ENCODE assay signal across 8 cellular contexts in the genomic region with DNA sequence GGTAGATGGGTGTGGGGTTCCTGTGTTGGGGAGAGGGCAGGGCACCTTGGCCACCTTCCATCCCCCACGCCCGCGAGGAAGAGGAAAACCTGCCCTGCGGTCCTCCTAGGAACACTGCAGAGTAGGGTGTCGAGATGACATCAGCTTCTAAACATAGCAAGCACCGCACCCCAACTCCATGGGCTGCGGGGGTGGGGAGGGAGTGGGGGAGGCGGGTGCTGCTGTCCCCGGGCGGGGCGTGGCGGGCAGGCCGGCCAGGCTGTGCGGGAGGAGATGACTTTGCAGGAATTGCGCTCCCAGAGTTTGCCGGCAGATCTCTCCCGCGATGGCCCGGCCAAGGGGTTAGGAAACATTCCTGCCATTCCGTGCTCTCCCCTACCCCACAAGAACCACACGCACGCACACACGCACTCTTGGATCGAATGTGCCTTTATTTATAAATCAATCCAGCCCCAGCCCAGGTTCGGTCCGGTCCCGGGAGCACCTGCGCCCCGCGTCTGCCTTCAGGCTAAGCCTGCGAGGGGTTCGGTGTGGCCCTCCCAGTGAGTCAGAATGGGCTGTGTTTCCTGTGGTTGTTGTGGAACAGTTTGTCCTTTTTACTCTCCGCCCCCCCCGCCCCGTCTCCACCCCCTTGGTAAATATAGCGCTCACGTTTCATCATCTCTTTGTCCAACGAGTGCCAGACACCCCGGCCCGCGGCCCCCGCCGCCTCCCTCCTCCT. TPM values are rescaled to one million over a fixed set of nuclear protein-coding genes. Genes with fewer than 3 reads are reported as not detected.
DNase-seq lines count a peak whose midpoint lies in the region; ATAC-seq lines count a peak whose summit lies in the region.

No MANE protein-coding gene starts in this region.

- 0 to 1% methylated on average over 15 to 16 of the region's 43 CpGs for WGBS in mesodermal cell (ENCODE audit: insufficient coverage in 2 of 2), 2 experiments

- peak overlapping the region; percentile 99 for H3K27ac ChIP-seq in mesodermal cell (ENCODE audit: low read depth, low read length, severe bottlenecking)

- peak overlapping the region; percentile 82 for H3K9ac ChIP-seq in endocrine pancreas (ENCODE audit: control insufficient read depth, insufficient read depth, low read length)

- H3K9me3 ChIP-seq in endocrine pancreas (ENCODE audit: control insufficient read depth, low read length) (no peaks in the 10 kb centered on the region), mesodermal cell (ENCODE audit: control insufficient read depth, low read length) (no peaks in the 10 kb centered on the region)

- no peak overlapping the region for H3K4me3 ChIP-seq in endocrine pancreas (ENCODE audit: control insufficient read depth, insufficient read depth, low read length)
- H3K4me3 ChIP-seq in mesodermal cell (ENCODE audit: extremely low read depth, insufficient read depth, low read length, poor library complexity, severe bottlenecking), result peak overlapping the region; percentile 56

- peak; percentile 43 for ATAC-seq in GM21360 (IDR thresholded peaks at IDR 0.05; ENCODE audit: unreplicated experiment)

- peak; percentile 39 for DNase-seq in CMK (ENCODE audit: low read depth)
- DNase-seq in HT1080 (ENCODE audit: low read depth), result peak; percentile 94
- DNase-seq in NK-92 treated with Interleukin-12 subunit alpha and Interleukin-12 subunit beta, amount 100 ng/mL, for 24 hours (lab: John Stamatoyannopoulos, UW), result peak; percentile 91
- DNase-seq in activated CD8-positive, alpha-beta memory T cell treated with anti-CD3 and anti-CD28 coated beads, Interleukin-2, amount 50 U/mL, for 1 hour (ENCODE audit: extremely low read depth), result peak; percentile 85
- peak; percentile 77 for DNase-seq in stimulated activated CD8-positive, alpha-beta memory T cell treated with anti-CD3 and anti-CD28 coated beads, Interleukin-15, amount 100 ng/mL, for 1 hour (ENCODE audit: low read depth)

- H3K27me3 ChIP-seq in endocrine pancreas (ENCODE audit: control insufficient read depth, insufficient read depth, low read length), result no peaks in the 10 kb centered on the region

- H3K4me1 ChIP-seq in endocrine pancreas (ENCODE audit: control insufficient read depth, insufficient read depth, low read length) (peaks cover 3% of the 10 kb centered on the region), mesodermal cell (ENCODE audit: control insufficient read depth, insufficient read depth, low read length, poor library complexity, severe bottlenecking) (peaks cover 14% of the 10 kb centered on the region)

- H3K36me3 ChIP-seq in endocrine pancreas (ENCODE audit: control insufficient read depth, insufficient read depth, low read length) (no peaks in the 10 kb centered on the region), mesodermal cell (ENCODE audit: control insufficient read depth, insufficient read depth, low read length) (no peaks in the 10 kb centered on the region)

RNA-seq across cellular contexts. Expression of gene KLF9, which starts 5.2 kb away (rescaled TPM):
- 6.0 and 7.3 TPM in 2 replicates for total RNA-seq in HT1080 (2014; rRNA removed; shearing (Covaris generic))
- polyA plus RNA-seq in HT1080 (2015; cell fraction: cytosol; rRNA removed), result 13.9 and 18.8 TPM in 2 replicates
- 13.8 and 15.5 TPM in 2 replicates for polyA plus RNA-seq in HT1080 (2015; cell fraction: nucleus; rRNA removed)
- polyA plus RNA-seq in mesodermal cell (2013, experiment 1 of 2), result 1.7 TPM
- 1.6 TPM for polyA plus RNA-seq in mesodermal cell (2013, experiment 2 of 2)

Comparison
In these comparisons a context has a peak if more than half of its experiments do, and no peak if none do; other contexts are left out.
1. DNase-seq: peak in every context shown above with its lines; median percentile 94 in HT1080; 91 in NK-92 treated with Interleukin-12 subunit alpha and Interleukin-12 subunit beta, amount 100 ng/mL, for 24 hours; 85 in activated CD8-positive, alpha-beta memory T cell treated with anti-CD3 and anti-CD28 coated beads, Interleukin-2, amount 50 U/mL, for 1 hour; 77 in stimulated activated CD8-positive, alpha-beta memory T cell treated with anti-CD3 and anti-CD28 coated beads, Interleukin-15, amount 100 ng/mL, for 1 hour; 39 in CMK.